Comparison of ENCODE assay signal across 17 cellular contexts in the genomic region with DNA sequence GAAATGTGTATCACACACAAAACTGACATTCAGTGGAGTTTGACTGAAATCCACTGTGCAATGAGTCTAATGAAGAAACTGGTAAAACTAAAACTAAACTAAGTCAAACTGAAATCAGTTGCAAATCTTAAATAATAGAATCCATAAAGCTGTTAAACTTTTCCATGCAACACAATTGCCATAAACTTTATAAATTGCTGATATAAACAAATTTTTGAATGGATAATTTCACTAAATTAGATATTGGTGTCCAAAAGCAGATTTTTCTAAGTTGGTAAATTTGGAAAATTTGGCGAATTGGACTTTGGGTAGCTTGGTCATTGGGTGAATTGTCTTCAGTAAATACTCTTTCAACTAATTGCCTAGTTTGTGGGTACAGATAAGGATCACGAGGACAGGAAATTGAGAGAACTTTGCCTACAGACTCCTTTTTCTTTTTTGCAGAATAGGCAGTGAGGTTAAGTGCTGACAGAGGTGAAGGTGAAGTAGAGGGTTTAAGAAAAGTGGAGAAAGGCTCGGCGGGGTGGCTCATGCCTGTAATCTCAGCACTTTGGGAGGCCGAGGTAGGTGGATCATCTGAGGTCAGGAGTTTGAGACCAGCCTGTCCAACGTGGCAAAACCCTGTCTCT.
"Had no signal": no experiment of that assay in that cellular context is flagged by ENCODE, and none has a peak within 500 bp of the region (broad histone marks: within the 10 kb centered on the region; RNA-seq: fewer than 3 reads in every experiment).

No MANE protein-coding gene starts in this region.

- H3K9me3 ChIP-seq: ovary, testis had no signal

- H3K4me1 Mint-ChIP-seq: neural progenitor cell had no signal

- H3K27me3 Mint-ChIP-seq: stimulated activated naive CD8-positive, alpha-beta T cell treated with anti-CD3 and anti-CD28 coated beads, Interleukin-15, Interleukin-2, amounts not matched to agents 100 ng/mL and 50 ng/mL, for 24 hours had no signal

- H3K4me1 ChIP-seq: neural progenitor cell, testis had no signal

- H3K9me3 Mint-ChIP-seq: activated B cell treated with CpG ODN at 0.5 μM for 24 hours; activated T-cell treated with anti-CD3 and anti-CD28 coated beads, Interleukin-2, amount 50 U/mL, for 4 hours; dendritic cell treated with granulocyte-macrophage colony-stimulating factor and Interleukin-4, amounts not matched to agents 40 ng/mL and 50 ng/mL, for 4 days; endodermal cell; neural progenitor cell; stimulated activated naive CD8-positive, alpha-beta T cell treated with anti-CD3 and anti-CD28 coated beads, Interleukin-15, Interleukin-2, amounts not matched to agents 100 ng/mL and 50 ng/mL, for 24 hours had no signal

- H3K36me3 Mint-ChIP-seq: neural progenitor cell had no signal

- H3K27ac ChIP-seq: brain microvascular endothelial cell, neural progenitor cell, ovary, SK-N-MC, testis had no signal

- H3K4me3 ChIP-seq: neural progenitor cell, ovary, SK-N-MC, testis had no signal

- DNase-seq: activated B cell treated with CpG ODN at 0.5 μM for 24 hours; activated naive CD4-positive, alpha-beta T cell; activated T-cell treated with anti-CD3 and anti-CD28 coated beads, Interleukin-2, amount 50 U/mL, for 4 hours; brain microvascular endothelial cell; cerebellar nuclear complex; endodermal cell; erythroblast; hypothalamus; kidney glomerular epithelial cell; ovary; stimulated activated CD4-positive, alpha-beta T cell treated with anti-CD3 and anti-CD28 coated beads, Interleukin-12 subunit alpha, Interleukin-12 subunit beta, amount 100 ng/mL, for 4 hours; stimulated activated CD4-positive, alpha-beta T cell treated with anti-CD3 and anti-CD28 coated beads, Interleukin-2, amount 100 ng/mL, for 48 hours; testis had no signal

- H3K27me3 ChIP-seq: brain microvascular endothelial cell, neural progenitor cell, ovary, testis had no signal

- H3K36me3 ChIP-seq: brain microvascular endothelial cell, neural progenitor cell, ovary had no signal

- H3K4me3 Mint-ChIP-seq: activated B cell treated with CpG ODN at 0.5 μM for 24 hours; activated T-cell treated with anti-CD3 and anti-CD28 coated beads, Interleukin-2, amount 50 U/mL, for 4 hours; dendritic cell treated with granulocyte-macrophage colony-stimulating factor and Interleukin-4, amounts not matched to agents 40 ng/mL and 50 ng/mL, for 4 days; endodermal cell; neural progenitor cell; stimulated activated naive CD8-positive, alpha-beta T cell treated with anti-CD3 and anti-CD28 coated beads, Interleukin-15, Interleukin-2, amounts not matched to agents 100 ng/mL and 50 ng/mL, for 24 hours had no signal

- H3K27ac Mint-ChIP-seq: activated B cell treated with CpG ODN at 0.5 μM for 24 hours; dendritic cell treated with granulocyte-macrophage colony-stimulating factor and Interleukin-4, amounts not matched to agents 40 ng/mL and 50 ng/mL, for 4 days; endodermal cell; neural progenitor cell; stimulated activated naive CD8-positive, alpha-beta T cell treated with anti-CD3 and anti-CD28 coated beads, Interleukin-15, Interleukin-2, amounts not matched to agents 100 ng/mL and 50 ng/mL, for 24 hours had no signal
